14 cellular contexts compared by ENCODE assay signal in the genomic region with DNA sequence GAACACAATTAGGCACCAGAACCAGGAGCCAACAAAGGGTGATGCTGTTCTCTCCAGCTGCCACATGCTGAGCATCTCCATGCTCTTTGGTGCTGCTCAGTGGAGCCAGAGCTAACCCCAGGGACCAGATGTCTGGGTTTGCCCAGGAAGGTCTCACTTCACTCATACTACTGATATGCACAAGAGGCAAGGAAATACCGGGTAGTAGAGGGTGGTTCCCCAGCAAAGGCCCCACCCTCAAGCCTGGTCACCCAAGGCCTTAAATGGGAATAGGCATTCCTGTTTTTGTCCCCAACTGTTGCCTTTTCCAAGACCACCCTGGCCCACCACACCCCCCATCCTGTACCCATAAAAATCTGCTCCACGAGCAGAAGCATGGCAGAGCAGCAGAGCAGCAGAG.
DNase-seq lines count a peak whose midpoint lies in the region; ATAC-seq, FAIRE-seq and TF ChIP-seq lines count a peak whose summit lies in the region.
"Had no signal": no experiment of that assay in that cellular context is flagged by ENCODE, and none has a peak within 500 bp of the region (broad histone marks: within the 10 kb centered on the region; RNA-seq: fewer than 3 reads in every experiment).

No MANE protein-coding gene starts in this region.

- H3K9ac ChIP-seq in trophoblast cell (ENCODE audit: low read length), result no peak overlapping the region
- H3K9ac ChIP-seq: SK-N-SH had no signal

- H3K23ac ChIP-seq in trophoblast cell (ENCODE audit: low read length), result no peak overlapping the region

- no peaks in the 10 kb centered on the region for H3K79me2 ChIP-seq in trophoblast cell (ENCODE audit: control insufficient read depth, insufficient read depth, low read length, poor library complexity)

- H3K4me1 ChIP-seq in trophoblast cell (ENCODE audit: control insufficient read depth in 1 of 2, insufficient read depth in 2 of 2, low read length in 2 of 2), result no peaks in the 10 kb centered on the region

- TF ChIP-seq CTCF in GM13976 (IDR thresholded peaks at IDR 0.05; ENCODE audit: borderline replicate concordance, control extremely low read depth, extremely low read depth, insufficient read depth, missing control alignments) (no peak), bronchial epithelial cell (IDR thresholded peaks at IDR 0.05; ENCODE audit: insufficient read depth, low read length, severe bottlenecking) (no peak)

- H3K18ac ChIP-seq in trophoblast cell (ENCODE audit: low read length), result no peak overlapping the region

- H3K4me2 ChIP-seq in trophoblast cell (ENCODE audit: low read length), result no peak overlapping the region
- H3K4me2 ChIP-seq: SK-N-SH had no signal

- H2BK120ac ChIP-seq in trophoblast cell (ENCODE audit: insufficient read depth, low read length, poor library complexity), result no peak overlapping the region

- H3K4ac ChIP-seq in trophoblast cell (ENCODE audit: low read depth, low read length), result no peak overlapping the region

- no peaks in the 10 kb centered on the region for H3K36me3 ChIP-seq in bronchial epithelial cell (ENCODE audit: control insufficient read depth, insufficient read depth, low read length)
- H3K36me3 ChIP-seq in trophoblast cell (ENCODE audit: control insufficient read depth in 1 of 2, insufficient read depth in 2 of 2, low read length in 2 of 2), result no peaks in the 10 kb centered on the region
- H3K36me3 ChIP-seq: heart right ventricle had no signal

- in situ Hi-C loops in GM13976 (cut with MboI; ENCODE audit: low sequenced_read_pairs, unreplicated experiment), result no loop called here

- H2AFZ ChIP-seq in trophoblast cell (ENCODE audit: insufficient read depth, low read length, poor library complexity), result no peak overlapping the region

- DNase-seq in GM13976 (ENCODE audit: low spot score) (peak; percentile 40), bronchial epithelial cell (ENCODE audit: low read depth) (no peak), trophoblast cell (no peak), HuH-7.5 (ENCODE audit: low spot score) (no peak)
- DNase-seq in stimulated activated CD8-positive, alpha-beta memory T cell treated with anti-CD3 and anti-CD28 coated beads, Interleukin-4, amount 100 ng/mL, for 48 hours, result no peak
- DNase-seq: activated CD4-positive, alpha-beta T cell treated with anti-CD3 and anti-CD28 coated beads for 48 hours; effector CD8-positive, alpha-beta T cell; heart right ventricle; mesendoderm; NCI-H146; SK-N-SH had no signal

- no peak overlapping the region for H3K27ac ChIP-seq in trophoblast cell (ENCODE audit: low read depth, low read length)

- H3K4me3 ChIP-seq in bronchial epithelial cell (ENCODE audit: low read depth, low read length) (no peak overlapping the region), trophoblast cell (ENCODE audit: low read depth, low read length) (no peak overlapping the region)
- H3K4me3 ChIP-seq: heart right ventricle had no signal

- no peak overlapping the region for H2AK5ac ChIP-seq in trophoblast cell (ENCODE audit: low read length)

- no peak overlapping the region for H3K14ac ChIP-seq in trophoblast cell (ENCODE audit: low read length)

- no peak overlapping the region for H4K8ac ChIP-seq in trophoblast cell (ENCODE audit: low read depth, low read length)

- no peaks in the 10 kb centered on the region for H3K79me1 ChIP-seq in trophoblast cell (ENCODE audit: low read length)

- H3K9me3 ChIP-seq in trophoblast cell (ENCODE audit: insufficient read depth, low read depth, low read length), result peaks cover 6% of the 10 kb centered on the region
- H3K9me3 ChIP-seq: SK-N-SH had no signal

- H3K27me3 ChIP-seq in bronchial epithelial cell (ENCODE audit: control insufficient read depth, insufficient read depth, low read length) (no peaks in the 10 kb centered on the region), trophoblast cell (ENCODE audit: insufficient read depth, low read length) (no peaks in the 10 kb centered on the region)
- H3K27me3 ChIP-seq: heart right ventricle had no signal

- H4K91ac ChIP-seq in trophoblast cell (ENCODE audit: low read depth, low read length), result no peak overlapping the region

- FAIRE-seq in bronchial epithelial cell (lab: Jason Lieb, UNC), result peak; percentile 86

- no peak overlapping the region for H2BK5ac ChIP-seq in trophoblast cell (ENCODE audit: low read depth, low read length, poor library complexity)

- no CpG with 5 or more reads among the region's 2 CpGs for WGBS in trophoblast cell (ENCODE audit: extremely low coverage, insufficient coverage, insufficient read length)

- H2BK12ac ChIP-seq in trophoblast cell (ENCODE audit: low read length), result no peak overlapping the region

- peak; percentile 64 for ATAC-seq in GM19035 (IDR thresholded peaks at IDR 0.05; ENCODE audit: unreplicated experiment)
- ATAC-seq in HG02973 (IDR thresholded peaks at IDR 0.05; ENCODE audit: unreplicated experiment), result peak; percentile 47
- ATAC-seq in HG02981 (IDR thresholded peaks at IDR 0.05; ENCODE audit: unreplicated experiment), result no peak
- ATAC-seq: heart right ventricle had no signal

- H4K12ac ChIP-seq in trophoblast cell (ENCODE audit: low read depth, low read length), result no peak overlapping the region
